Comparison of ENCODE assay signal across 8 cellular contexts in genomic region chr6:7909323-7910276, GRCh38. TPM values are rescaled to one million over a fixed set of nuclear protein-coding genes. Genes with fewer than 3 reads are reported as not detected.
DNase-seq lines count a peak whose midpoint lies in the region; ATAC-seq and TF ChIP-seq lines count a peak whose summit lies in the region.

No MANE protein-coding gene starts in this region.

- peaks cover 34% of the 10 kb centered on the region for H3K27me3 ChIP-seq in NT2/D1 (ENCODE audit: insufficient read depth, insufficient read length)
- H3K27me3 ChIP-seq in osteoblast (ENCODE audit: insufficient read depth, low read length): no peaks in the 10 kb centered on the region

- H2AFZ ChIP-seq in osteoblast (ENCODE audit: low read length): peak overlapping the region; percentile 61

- H3K4me3 ChIP-seq in NT2/D1 (ENCODE audit: insufficient read length, low read depth) (peak overlapping the region; percentile 67), osteoblast (ENCODE audit: insufficient read depth, low read length) (peak overlapping the region; percentile 89)

- ATAC-seq in HG02884 (IDR thresholded peaks at IDR 0.05; ENCODE audit: unreplicated experiment): peak; percentile 29

- no peaks in the 10 kb centered on the region for H3K9me3 ChIP-seq in NT2/D1 (ENCODE audit: insufficient read depth, low read length)
- H3K9me3 ChIP-seq in osteoblast (ENCODE audit: low read depth, low read length): no peaks in the 10 kb centered on the region

- DNase-seq in activated CD4-positive, alpha-beta T cell treated with anti-CD3 and anti-CD28 coated beads for 24 hours (ENCODE audit: low read depth in 2 of 2): peak; percentile 28 to 49
- no peak for DNase-seq in activated CD4-positive, alpha-beta T cell treated with anti-CD3 and anti-CD28 coated beads for 1 hour
- DNase-seq in NT2/D1 (ENCODE audit: low read depth, low spot score) (no peak), glomerular endothelial cell (ENCODE audit: extremely low read depth, low read depth, low spot score) (peak; percentile 37), osteoblast (ENCODE audit: insufficient read length, low spot score, missing footprints) (peak; percentile 98), NCI-H2107 (lab: John Stamatoyannopoulos, UW) (no peak)
- DNase-seq in activated T-helper 9 cell treated with anti-CD3 and anti-CD28 coated beads, Interleukin-2, amount 50 U/mL, for 16 hours (ENCODE audit: low read depth): peak; percentile 23

- peak overlapping the region; percentile 97 for H3K4me2 ChIP-seq in osteoblast (ENCODE audit: insufficient read depth, low read length)

- peaks cover 53% of the 10 kb centered on the region for H3K79me2 ChIP-seq in osteoblast (ENCODE audit: insufficient read depth, low read length)

- no peaks in the 10 kb centered on the region for H3K4me1 ChIP-seq in NT2/D1 (ENCODE audit: insufficient read depth, insufficient read length)
- peaks cover 14% of the 10 kb centered on the region for H3K4me1 ChIP-seq in osteoblast (ENCODE audit: insufficient read depth, low read length)

- H3K36me3 ChIP-seq in NT2/D1 (ENCODE audit: insufficient read depth, insufficient read length, low read length): peaks cover 22% of the 10 kb centered on the region
- peaks cover 4% of the 10 kb centered on the region for H3K36me3 ChIP-seq in osteoblast (ENCODE audit: insufficient read depth, low read length)

- TF ChIP-seq CTCF in osteoblast (IDR thresholded peaks at IDR 0.05; ENCODE audit: extremely low read depth, low read depth, low read length): no peak

- peaks cover 46% of the 10 kb centered on the region for H4K20me1 ChIP-seq in osteoblast (ENCODE audit: insufficient read depth, low read length)

- peak overlapping the region; percentile 83 for H3K9ac ChIP-seq in NT2/D1 (ENCODE audit: insufficient read length, low read depth)

- H3K27ac ChIP-seq in osteoblast (ENCODE audit: low read depth, low read length): peak overlapping the region; percentile 73

RNA-seq across cellular contexts. Expression of gene TXNDC5, which starts 1.0 kb away (rescaled TPM):
- total RNA-seq in glomerular endothelial cell: 673 and 1,031 TPM in 2 replicates
- total RNA-seq in osteoblast: 189 and 344 TPM in 2 replicates

Comparison
In these comparisons a context has a peak if more than half of its experiments do, and no peak if none do; other contexts are left out.
1. DNase-seq: peak in activated CD4-positive, alpha-beta T cell treated with anti-CD3 and anti-CD28 coated beads for 24 hours (2 of 2), activated T-helper 9 cell treated with anti-CD3 and anti-CD28 coated beads, Interleukin-2, amount 50 U/mL, for 16 hours (single experiment), glomerular endothelial cell (single experiment) and osteoblast (single experiment); none in activated CD4-positive, alpha-beta T cell treated with anti-CD3 and anti-CD28 coated beads for 1 hour (single experiment), NT2/D1 (single experiment) and NCI-H2107 (single experiment).